In the genomic region with DNA sequence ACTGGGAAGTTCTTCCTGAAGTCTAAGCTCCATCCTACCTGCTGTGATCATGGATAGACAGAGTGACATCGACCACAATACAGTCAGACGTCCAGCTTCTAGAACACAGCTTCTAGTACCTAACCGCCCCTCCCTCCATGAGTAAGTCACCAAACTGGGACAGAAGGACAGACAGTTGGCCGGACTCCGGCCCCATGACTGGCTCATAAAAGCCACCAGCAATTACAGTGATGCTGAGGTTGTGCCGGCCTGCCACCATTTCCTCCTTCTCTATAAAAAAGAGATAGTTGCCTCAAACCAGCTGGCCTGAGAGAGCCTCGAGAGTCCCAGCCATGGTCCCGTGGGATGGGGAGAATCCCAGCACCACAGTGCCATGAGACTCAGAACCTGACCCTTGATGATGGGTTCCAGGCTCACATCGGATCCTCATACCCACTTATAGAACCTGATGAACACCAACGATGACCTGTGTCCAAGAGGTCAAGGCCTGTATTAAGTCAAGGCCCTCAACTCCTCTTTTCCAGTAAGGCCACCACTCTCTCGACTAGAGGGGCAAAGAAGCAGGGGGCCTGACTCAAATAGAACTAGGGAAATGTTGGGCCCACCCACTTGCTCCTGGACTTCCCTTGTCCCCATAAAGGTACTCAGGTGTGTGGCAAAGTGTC, we compare ENCODE assay signal across 11 cellular contexts. TPM values are rescaled to one million over a fixed set of nuclear protein-coding genes. Genes with fewer than 3 reads are reported as not detected.
DNase-seq lines count a peak whose midpoint lies in the region; ATAC-seq and TF ChIP-seq lines count a peak whose summit lies in the region.
"Had no signal": no experiment of that assay in that cellular context is flagged by ENCODE, and none has a peak within 500 bp of the region (broad histone marks: within the 10 kb centered on the region; RNA-seq: fewer than 3 reads in every experiment).

No MANE protein-coding gene starts in this region.

- DNase-seq in CD8-positive, alpha-beta T cell: no peak
- DNase-seq in Panc1 (ENCODE audit: low read depth, low spot score): no peak
- no peak for DNase-seq in fibroblast of lung (ENCODE audit: low read depth in 2 of 2)
- DNase-seq in prostate gland (ENCODE audit: low spot score): no peak
- DNase-seq in NCI-H2081 treated with DMSO at 0.1 percent for 48 hours (lab: John Stamatoyannopoulos, UW): no peak
- DNase-seq in mesenteric fat pad (ENCODE audit: low spot score): no peak
- no peak for DNase-seq in Caco-2
- DNase-seq: NCI-H1436 treated with DMSO at 0.1 percent for 48 hours, retina had no signal

- peak overlapping the region; percentile 75 for H3K4me2 ChIP-seq in fibroblast of lung (ENCODE audit: extremely low read depth, insufficient read depth, low read length)

- H3K27me3 ChIP-seq in CD8-positive, alpha-beta T cell (ENCODE audit: insufficient read depth, low read length): no peaks in the 10 kb centered on the region
- H3K27me3 ChIP-seq in Panc1 (ENCODE audit: control insufficient read depth, insufficient read depth, low read length): no peaks in the 10 kb centered on the region
- no peaks in the 10 kb centered on the region for H3K27me3 ChIP-seq in fibroblast of lung (ENCODE audit: control insufficient read depth, insufficient read depth, low read length)
- no peaks in the 10 kb centered on the region for H3K27me3 ChIP-seq in prostate gland (replicated peaks; ENCODE audit: insufficient read depth)
- H3K27me3 ChIP-seq in Caco-2 (replicated peaks; ENCODE audit: control insufficient read depth, insufficient read depth, low read length): no peaks in the 10 kb centered on the region

- no TSS peak for BruUV-seq in Panc1 (replicated peaks; lab: Mats Ljungman, UMichigan)
- no TSS peak for BruUV-seq in Caco-2 (replicated peaks; lab: Mats Ljungman, UMichigan)

- no peaks in the 10 kb centered on the region for H3K9me3 Mint-ChIP-seq in CD8-positive, alpha-beta T cell
- H3K9me3 Mint-ChIP-seq in Caco-2 (ENCODE audit: unreplicated experiment): no peaks in the 10 kb centered on the region

- 49% methylated on average over 11 of the region's 11 CpGs for WGBS in prostate gland

- H3K4me3 ChIP-seq in CD8-positive, alpha-beta T cell (ENCODE audit: low read depth, low read length): no peak overlapping the region
- H3K4me3 ChIP-seq in Panc1 (ENCODE audit: low read depth in 2 of 2, low read length in 2 of 2) (no peak overlapping the region), fibroblast of lung (replicated peaks in 1 of 4; ENCODE audit: control extremely low read depth in 1 of 4, insufficient read depth in 1 of 4, low read depth in 3 of 4, low read length in 4 of 4) (peak overlapping the region in 2 of 4 experiments; percentile 4 to 93), prostate gland (no peak overlapping the region), Caco-2 (ENCODE audit: low read depth, low read length) (no peak overlapping the region)

- no peak overlapping the region for H2AFZ ChIP-seq in fibroblast of lung (ENCODE audit: low read length)

- CTCF ChIA-PET in CD8-positive, alpha-beta T cell (lab: Charles Lee): interaction anchor here (0.8 to 6.8 kb wide), 3 partner anchors 15 to 111 kb away, joined by 5 to 66 read pairs (median 12); no protein-coding TSS in a partner anchor
- CTCF ChIA-PET in Panc1 (lab: Charles Lee) (no interaction called here), Caco-2 (lab: Charles Lee) (interaction anchor here (0.7 kb wide), 1 partner anchor 17 kb away, joined by 6 read pairs; no protein-coding TSS in a partner anchor)

- POLR2A ChIA-PET in CD8-positive, alpha-beta T cell (lab: Charles Lee): interaction anchor here (0.6 to 2.1 kb wide), 2 partner anchors 8 to 40 kb away, joined by 3 to 6 read pairs; no protein-coding TSS in a partner anchor
- POLR2A ChIA-PET in Panc1 (lab: Charles Lee) (interaction anchor here (0.6 to 1.1 kb wide), 2 partner anchors 8 to 24 kb away, joined by 3 read pairs; no protein-coding TSS in a partner anchor), Caco-2 (lab: Charles Lee) (no interaction called here)

- TF ChIP-seq CTCF in CD8-positive, alpha-beta T cell (IDR thresholded peaks at IDR 0.05): no peak
- no peak for TF ChIP-seq CTCF in Panc1 (IDR thresholded peaks at IDR 0.05)
- no peak for TF ChIP-seq CTCF in fibroblast of lung (conservative IDR thresholded peaks at IDR 0.05 in 1 of 2, IDR thresholded peaks at IDR 0.05 in 1 of 2; ENCODE audit: low read depth in 1 of 2, low read length in 2 of 2)
- no peak for TF ChIP-seq CTCF in prostate gland (IDR thresholded peaks at IDR 0.05)
- TF ChIP-seq CTCF in Caco-2 (IDR thresholded peaks at IDR 0.05; ENCODE audit: insufficient read depth in 1 of 2, low read depth in 1 of 2, low read length in 1 of 2, severe bottlenecking in 1 of 2, unreplicated experiment in 1 of 2): no peak

- H3K4me1 Mint-ChIP-seq in CD8-positive, alpha-beta T cell (ENCODE audit: low read depth): peaks cover 78% of the 10 kb centered on the region
- peaks cover 10% of the 10 kb centered on the region for H3K4me1 Mint-ChIP-seq in Caco-2 (ENCODE audit: low read depth, unreplicated experiment)

- intact Hi-C loops in CD8-positive, alpha-beta T cell (cut with DNase I, micrococcal nuclease): loop anchor here in 1 of 2 experiments (5.0 kb wide), 2 partner anchors 35 to 640 kb away; partner anchors contain the start of gene ETV3
- intact Hi-C loops in Panc1 (cut with micrococcal nuclease; ENCODE audit: unreplicated experiment): no loop called here
- intact Hi-C loops in prostate gland (cut with DNase I): no loop called here
- intact Hi-C loops in Caco-2 (cut with micrococcal nuclease; ENCODE audit: unreplicated experiment): no loop called here

- H3K27me3 Mint-ChIP-seq in CD8-positive, alpha-beta T cell (ENCODE audit: low read depth): no peaks in the 10 kb centered on the region
- no peaks in the 10 kb centered on the region for H3K27me3 Mint-ChIP-seq in Caco-2 (ENCODE audit: insufficient read depth, unreplicated experiment)

- H3K4me1 ChIP-seq in CD8-positive, alpha-beta T cell (ENCODE audit: insufficient read depth, low read length): peaks cover 80% of the 10 kb centered on the region
- H3K4me1 ChIP-seq in Panc1 (ENCODE audit: control insufficient read depth, insufficient read depth, low read length): peaks cover 44% of the 10 kb centered on the region
- H3K4me1 ChIP-seq in fibroblast of lung (ENCODE audit: control insufficient read depth, extremely low read depth, insufficient read depth, low read length): peaks cover 47% of the 10 kb centered on the region
- H3K4me1 ChIP-seq in prostate gland (replicated peaks): peaks cover 44% of the 10 kb centered on the region
- peaks cover 15% of the 10 kb centered on the region for H3K4me1 ChIP-seq in Caco-2

- in situ Hi-C loops in Panc1 (cut with HindIII; ENCODE audit: low pct_unique_long_range_greater_than_20kb, low sequenced_read_pairs): no loop called here

- H3K36me3 Mint-ChIP-seq in CD8-positive, alpha-beta T cell: peaks cover 43% of the 10 kb centered on the region
- no peaks in the 10 kb centered on the region for H3K36me3 Mint-ChIP-seq in Caco-2 (ENCODE audit: insufficient read depth, unreplicated experiment)

- H4K20me1 ChIP-seq in fibroblast of lung (ENCODE audit: control insufficient read depth, extremely low read depth, insufficient read depth, low read length): peaks cover 5% of the 10 kb centered on the region

- H3K9ac ChIP-seq in fibroblast of lung (ENCODE audit: insufficient read depth, low read length): no peak overlapping the region

- peak overlapping the region; percentile 92 for H3K4me3 Mint-ChIP-seq in CD8-positive, alpha-beta T cell
- no peak overlapping the region for H3K4me3 Mint-ChIP-seq in Caco-2 (ENCODE audit: unreplicated experiment)

- H3K36me3 ChIP-seq in CD8-positive, alpha-beta T cell (ENCODE audit: insufficient read depth, low read length): no peaks in the 10 kb centered on the region
- H3K36me3 ChIP-seq in Panc1 (ENCODE audit: control insufficient read depth, insufficient read depth, low read length) (peaks cover 8% of the 10 kb centered on the region; the same call in 1 of the 2 replicates), fibroblast of lung (ENCODE audit: control insufficient read depth, insufficient read depth, low read length) (peaks cover 4% of the 10 kb centered on the region), prostate gland (no peaks in the 10 kb centered on the region), Caco-2 (ENCODE audit: control insufficient read depth, insufficient read depth, low read length) (no peaks in the 10 kb centered on the region)

- H3K27ac ChIP-seq in CD8-positive, alpha-beta T cell (ENCODE audit: low read depth, low read length): no peak overlapping the region
- peak overlapping the region; percentile 21; the same call in 1 of the 2 replicates for H3K27ac ChIP-seq in Panc1 (ENCODE audit: low read length)
- peak overlapping the region; percentile 2 for H3K27ac ChIP-seq in fibroblast of lung (ENCODE audit: insufficient read depth, low read length)
- H3K27ac ChIP-seq in prostate gland: peak overlapping the region; percentile 99 to 100

- peak overlapping the region; percentile 64 for H3K27ac Mint-ChIP-seq in CD8-positive, alpha-beta T cell
- H3K27ac Mint-ChIP-seq in Caco-2 (ENCODE audit: unreplicated experiment): no peak overlapping the region

- no peaks in the 10 kb centered on the region for H3K9me3 ChIP-seq in CD8-positive, alpha-beta T cell (ENCODE audit: low read length)
- H3K9me3 ChIP-seq in Panc1 (ENCODE audit: control insufficient read depth, insufficient read depth, low read depth, low read length) (no peaks in the 10 kb centered on the region), fibroblast of lung (ENCODE audit: control insufficient read depth, insufficient read depth, low read depth, low read length) (no peaks in the 10 kb centered on the region), prostate gland (no peaks in the 10 kb centered on the region), Caco-2 (no peaks in the 10 kb centered on the region)

- no peak for TF ChIP-seq POLR2A in prostate gland (IDR thresholded peaks at IDR 0.05)

- no peak for ATAC-seq in CD8-positive, alpha-beta T cell
- no peak for ATAC-seq in Panc1
- ATAC-seq in GM18861 (IDR thresholded peaks at IDR 0.05; ENCODE audit: unreplicated experiment): no peak
- ATAC-seq: activated CD4-positive, CD25-positive, alpha-beta regulatory T cell treated with anti-CD3 and anti-CD28 coated beads, Interleukin-2, amount 50 U/mL, for 24 hours had no signal

- H3K79me2 ChIP-seq in fibroblast of lung (ENCODE audit: control insufficient read depth, insufficient read depth, low read length): peaks cover 79% of the 10 kb centered on the region

RNA-seq across cellular contexts. Expression of gene MEF2D, which starts 3.4 kb away (rescaled TPM):
- 100 to 1,000 TPM; 227 to 230 TPM for total RNA-seq in CD8-positive, alpha-beta T cell
- total RNA-seq in Panc1 (2021; ENCODE audit: unreplicated experiment): 30.9 TPM
- polyA plus RNA-seq in Panc1 (2012; ENCODE audit: insufficient read length): 35.0 TPM
- total RNA-seq in fibroblast of lung: 4.6 and 9.9 TPM in 2 replicates
- 12.7 and 13.1 TPM in 2 replicates for polyA plus RNA-seq in fibroblast of lung
- 23.3 and 27.8 TPM in 2 replicates for polyA plus RNA-seq in fibroblast of lung (2012)
- polyA minus RNA-seq in fibroblast of lung (ENCODE audit: low replicate concordance): 30.5 and 45.4 TPM in 2 replicates
- total RNA-seq in prostate gland: 100 to 1,000 TPM in 1 of 2 donors, 10 to 100 TPM in 1; 52.1 to 128 TPM
- total RNA-seq in mesenteric fat pad: 38.7 TPM
- total RNA-seq in Caco-2 (2022): 18.6 and 21.4 TPM in 2 replicates
